ENCODE assay signal across 17 cellular contexts in the genomic region with DNA sequence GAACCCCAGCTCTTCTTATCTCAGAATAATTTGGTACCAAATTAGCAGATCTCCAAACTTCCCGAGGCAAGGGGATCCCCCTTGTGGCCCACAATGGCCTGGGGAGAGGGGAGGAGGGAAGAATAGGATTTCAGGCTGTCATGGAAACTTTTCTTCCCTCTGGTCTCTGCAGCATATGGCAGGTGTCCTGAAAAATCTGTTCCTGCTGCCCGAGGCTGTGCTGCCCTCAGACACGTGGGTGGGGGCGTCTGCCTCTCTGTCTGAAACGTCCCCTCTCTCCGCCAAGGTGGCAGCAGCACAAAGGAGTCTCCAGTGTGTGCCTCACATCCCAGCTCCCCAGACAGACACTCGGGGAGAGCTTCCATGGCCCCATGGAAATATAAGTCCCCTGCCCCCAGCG. TPM values are rescaled to one million over a fixed set of nuclear protein-coding genes. Genes with fewer than 3 reads are reported as not detected.
DNase-seq lines count a peak whose midpoint lies in the region; ATAC-seq, FAIRE-seq and TF ChIP-seq lines count a peak whose summit lies in the region.
"Had no signal": no experiment of that assay in that cellular context is flagged by ENCODE, and none has a peak within 500 bp of the region (broad histone marks: within the 10 kb centered on the region; RNA-seq: fewer than 3 reads in every experiment).

No MANE protein-coding gene starts in this region.

- no peak overlapping the region for H2BK20ac ChIP-seq in H1 (ENCODE audit: low read length)

- H2BK15ac ChIP-seq in H1 (ENCODE audit: low read length), result no peak overlapping the region

- H3K27ac Mint-ChIP-seq in GM23338, result peak overlapping the region; percentile 53
- H3K27ac Mint-ChIP-seq: CD4-positive, CD25-positive, alpha-beta regulatory T cell had no signal

- TF ChIP-seq POLR2A in H1 (IDR thresholded peaks at IDR 0.05; ENCODE audit: control extremely low read depth in 1 of 2, low read depth in 2 of 2, low read length in 2 of 2), result no peak

- no peaks in the 10 kb centered on the region; the same call in 1 of the 2 replicates for H3K79me1 ChIP-seq in H1 (ENCODE audit: low read depth, low read length)
- H3K79me1 ChIP-seq in trophoblast cell (ENCODE audit: low read length), result peaks cover 9% of the 10 kb centered on the region

- TF ChIP-seq CTCF in GM23338 (conservative IDR thresholded peaks at IDR 0.05; ENCODE audit: low read depth in 2 of 2) (peak; percentile 13 to 21; a peak in 1 of 4 replicates), H1 (IDR thresholded peaks at IDR 0.05; ENCODE audit: control extremely low read depth in 1 of 3, insufficient read depth in 1 of 3, low read depth in 1 of 3, low read length in 3 of 3) (peak in 2 of 3 experiments; percentile 1 to 9; a peak in 2 of 4 replicates)

- no peak overlapping the region for H3K4me3 ChIP-seq in GM23338
- no peak overlapping the region for H3K4me3 ChIP-seq in H1 (ENCODE audit: extremely low read depth in 1 of 4, insufficient read depth in 2 of 4, low read depth in 3 of 4, low read length in 4 of 4)
- H3K4me3 ChIP-seq in trophoblast cell (ENCODE audit: low read depth, low read length), result no peak overlapping the region
- H3K4me3 ChIP-seq: PC-9, SJSA1 had no signal

- H3K4ac ChIP-seq in H1 (replicated peaks; ENCODE audit: insufficient read length, low read depth, low read length), result no peak overlapping the region
- H3K4ac ChIP-seq in trophoblast cell (ENCODE audit: low read depth, low read length), result no peak overlapping the region

- H2AK5ac ChIP-seq in H1 (ENCODE audit: low read depth, low read length) (no peak overlapping the region), trophoblast cell (ENCODE audit: low read length) (no peak overlapping the region)

- H3K36me3 ChIP-seq in GM23338 (ENCODE audit: insufficient read depth) (0 out of 2 replicates have a peak, but pooled peaks cover 14% of the 10 kb centered on the region), H1 (ENCODE audit: control insufficient read depth in 2 of 4, insufficient read depth in 4 of 4, low read length in 3 of 4) (peaks cover 4 to 29% (median 18%) of the 10 kb centered on the region in 4 experiments; a peak in 6 of 8 replicates), trophoblast cell (ENCODE audit: control insufficient read depth in 1 of 2, insufficient read depth in 2 of 2, low read length in 2 of 2) (peaks cover 12 to 15% of the 10 kb centered on the region in 2 experiments)

- no peak for TF ChIP-seq EP300 in H1 (IDR thresholded peaks at IDR 0.05; ENCODE audit: borderline replicate concordance in 1 of 2, low read depth in 2 of 2, low read length in 2 of 2)

- H3K4me2 ChIP-seq in GM23338 (no peak overlapping the region), H1 (ENCODE audit: insufficient read depth in 1 of 2, low read depth in 2 of 2, low read length in 2 of 2) (no peak overlapping the region), trophoblast cell (ENCODE audit: low read length) (no peak overlapping the region)
- H3K4me2 ChIP-seq: PC-9 had no signal

- H3K18ac ChIP-seq in H1 (ENCODE audit: extremely low read depth, low read length) (no peak overlapping the region), trophoblast cell (ENCODE audit: low read length) (no peak overlapping the region)

- DNase-seq in GM23338 (ENCODE audit: low spot score), result no peak
- DNase-seq in NCI-H69 (lab: John Stamatoyannopoulos, UW), result peak; percentile 90
- DNase-seq in H1 (ENCODE audit: low read depth in 1 of 2, low spot score in 2 of 2), result no peak
- no peak for DNase-seq in trophoblast cell
- no peak for DNase-seq in T-helper 9 cell
- no peak for DNase-seq in midbrain (lab: John Stamatoyannopoulos, UW)
- DNase-seq: Caco-2; CD4-positive, CD25-positive, alpha-beta regulatory T cell; DMS79; KG1; NCI-H1436 treated with DMSO at 0.1 percent for 48 hours; NCI-H2081; NCI-H345; NCI-H748 treated with DMSO at 0.1 percent for 48 hours; PC-9 had no signal

- H3K36me3 Mint-ChIP-seq in GM23338 (ENCODE audit: low read depth), result peaks cover 44% of the 10 kb centered on the region
- H3K36me3 Mint-ChIP-seq: CD4-positive, CD25-positive, alpha-beta regulatory T cell had no signal

- no peak overlapping the region for H3K56ac ChIP-seq in H1 (replicated peaks; ENCODE audit: insufficient read length, low read depth, low read length)

- H2AFZ ChIP-seq in GM23338, result no peak overlapping the region
- no peak overlapping the region for H2AFZ ChIP-seq in H1 (ENCODE audit: low read length)
- no peak overlapping the region for H2AFZ ChIP-seq in trophoblast cell (ENCODE audit: insufficient read depth, low read length, poor library complexity)
- H2AFZ ChIP-seq: PC-9 had no signal

- H3K27me3 Mint-ChIP-seq in GM23338 (ENCODE audit: insufficient read depth, low read depth, poor library complexity), result no peaks in the 10 kb centered on the region

- FAIRE-seq in H1 (lab: Jason Lieb, UNC), result no peak

- H4K5ac ChIP-seq in H1 (ENCODE audit: insufficient read length, low read depth, low read length), result no peak overlapping the region

- H3K9me3 ChIP-seq in H1 (ENCODE audit: insufficient read depth in 2 of 2, low read depth in 1 of 2, low read length in 1 of 2) (no peaks in the 10 kb centered on the region), trophoblast cell (ENCODE audit: insufficient read depth, low read depth, low read length) (peaks cover 1% of the 10 kb centered on the region)
- H3K9me3 ChIP-seq: Caco-2, SJSA1 had no signal

- H3K14ac ChIP-seq in H1 (ENCODE audit: insufficient read length), result no peak overlapping the region
- H3K14ac ChIP-seq in trophoblast cell (ENCODE audit: low read length), result no peak overlapping the region

- H3K79me2 ChIP-seq in GM23338 (replicated peaks; ENCODE audit: insufficient read depth) (peaks cover 18% of the 10 kb centered on the region), H1 (ENCODE audit: control insufficient read depth in 1 of 2, insufficient read depth in 2 of 2, low read length in 2 of 2) (peaks cover 0 to 29% of the 10 kb centered on the region in 2 experiments; a peak in 2 of 4 replicates), trophoblast cell (ENCODE audit: control insufficient read depth, insufficient read depth, low read length, poor library complexity) (no peaks in the 10 kb centered on the region)

- H3K27me3 ChIP-seq in GM23338 (ENCODE audit: insufficient read depth) (no peaks in the 10 kb centered on the region), H1 (replicated peaks in 1 of 4; ENCODE audit: control insufficient read depth in 3 of 4, extremely low read depth in 1 of 4, insufficient read depth in 3 of 4, low read length in 3 of 4) (no peaks in the 10 kb centered on the region), trophoblast cell (ENCODE audit: insufficient read depth, low read length) (no peaks in the 10 kb centered on the region)
- H3K27me3 ChIP-seq: SJSA1 had no signal

- WGBS in H1 (ENCODE audit: extremely low coverage in 1 of 2, insufficient coverage in 1 of 2, insufficient read length in 1 of 2, insufficient replicate concordance in 2 of 2, low coverage in 1 of 2, low lambda C conversion rate in 2 of 2, missing lambda C conversion rate in 1 of 2), 2 experiments, result 87% methylated on average over 8 of the region's 8 CpGs; no CpG with 5 or more reads in 1 of the 2 experiments
- no CpG with 5 or more reads among the region's 8 CpGs for WGBS in trophoblast cell (ENCODE audit: extremely low coverage, insufficient coverage, insufficient read length)

- no peak overlapping the region for H3K4me3 Mint-ChIP-seq in GM23338
- H3K4me3 Mint-ChIP-seq: CD4-positive, CD25-positive, alpha-beta regulatory T cell had no signal

- H2BK12ac ChIP-seq in H1 (ENCODE audit: low read depth, low read length), result no peak overlapping the region
- no peak overlapping the region for H2BK12ac ChIP-seq in trophoblast cell (ENCODE audit: low read length)

- no peak overlapping the region for H2BK120ac ChIP-seq in H1 (replicated peaks; ENCODE audit: low read depth, low read length)
- peak overlapping the region; percentile 52 for H2BK120ac ChIP-seq in trophoblast cell (ENCODE audit: insufficient read depth, low read length, poor library complexity)

- no peak overlapping the region for H4K91ac ChIP-seq in H1 (replicated peaks; ENCODE audit: insufficient read length, low read length)
- peak overlapping the region; percentile 46 for H4K91ac ChIP-seq in trophoblast cell (ENCODE audit: low read depth, low read length)

- peaks cover 41% of the 10 kb centered on the region for H3K4me1 Mint-ChIP-seq in GM23338
- H3K4me1 Mint-ChIP-seq: CD4-positive, CD25-positive, alpha-beta regulatory T cell had no signal

- H3K23ac ChIP-seq in H1 (ENCODE audit: insufficient read length) (no peak overlapping the region), trophoblast cell (ENCODE audit: low read length) (no peak overlapping the region)

- no peaks in the 10 kb centered on the region for H3F3A ChIP-seq in GM23338 (replicated peaks; ENCODE audit: low read depth)

- H3K9ac ChIP-seq in H1 (replicated peaks in 1 of 4; ENCODE audit: extremely low read depth in 1 of 4, low read depth in 3 of 4, low read length in 3 of 4), result no peak overlapping the region
- no peak overlapping the region for H3K9ac ChIP-seq in trophoblast cell (ENCODE audit: low read length)

- POLR2A ChIA-PET in H1 (lab: Charles Lee; ENCODE audit: partially characterized antibody), result interaction anchor here (0.6 kb wide), 1 partner anchor 169 kb away, joined by 3 read pairs; no protein-coding TSS in a partner anchor

- H3K27ac ChIP-seq in GM23338 (ENCODE audit: low read depth) (no peak overlapping the region), H1 (ENCODE audit: low read depth, low read length) (no peak overlapping the region), trophoblast cell (ENCODE audit: low read depth, low read length) (no peak overlapping the region)
- H3K27ac ChIP-seq: PC-9, SJSA1 had no signal

- no peaks in the 10 kb centered on the region for H3K9me2 ChIP-seq in GM23338 (ENCODE audit: insufficient read depth)

- CTCF ChIA-PET in H1 (lab: Charles Lee; ENCODE audit: partially characterized antibody), result interaction anchor here (0.6 to 1.7 kb wide), 12 partner anchors 9 to 695 kb away, joined by 3 to 9 read pairs (median 4); no protein-coding TSS in a partner anchor

- ATAC-seq in GM23338, result peak; percentile 52
- no peak for ATAC-seq in GM18498 (IDR thresholded peaks at IDR 0.05; ENCODE audit: unreplicated experiment)

- H4K12ac ChIP-seq in trophoblast cell (ENCODE audit: low read depth, low read length), result no peak overlapping the region

- H3K4me1 ChIP-seq in GM23338 (ENCODE audit: insufficient read depth) (peaks cover 8% of the 10 kb centered on the region; the same call in 1 of the 2 replicates), H1 (replicated peaks in 1 of 4; ENCODE audit: control insufficient read depth in 3 of 4, insufficient read depth in 4 of 4, low read length in 3 of 4) (peaks cover 0 to 7% (median 4%) of the 10 kb centered on the region in 4 experiments; a peak in 4 of 7 replicates), trophoblast cell (ENCODE audit: control insufficient read depth in 1 of 2, insufficient read depth in 2 of 2, low read length in 2 of 2) (peaks cover 22 to 27% of the 10 kb centered on the region in 2 experiments)
- H3K4me1 ChIP-seq: SJSA1 had no signal

- no peak overlapping the region for H2BK5ac ChIP-seq in H1 (ENCODE audit: low read depth, low read length)
- no peak overlapping the region for H2BK5ac ChIP-seq in trophoblast cell (ENCODE audit: low read depth, low read length, poor library complexity)

- H4K8ac ChIP-seq in H1 (ENCODE audit: extremely low read depth, insufficient read depth, low read length) (no peak overlapping the region), trophoblast cell (ENCODE audit: low read depth, low read length) (no peak overlapping the region)

- H3K9me3 Mint-ChIP-seq in GM23338, result no peaks in the 10 kb centered on the region
- H3K9me3 Mint-ChIP-seq: CD4-positive, CD25-positive, alpha-beta regulatory T cell had no signal

- peak; percentile 17 to 21; a peak in 2 of 4 replicates for TF ChIP-seq RAD21 in H1 (IDR thresholded peaks at IDR 0.05 in 1 of 2, conservative IDR thresholded peaks at IDR 0.05 in 1 of 2; ENCODE audit: low read depth in 2 of 2, low read length in 2 of 2)

- H3K23me2 ChIP-seq in H1 (ENCODE audit: low read depth, low read length), result no peaks in the 10 kb centered on the region

- H4K20me1 ChIP-seq in GM23338 (replicated peaks; ENCODE audit: insufficient read depth) (no peaks in the 10 kb centered on the region; the same call in 1 of the 2 replicates), H1 (replicated peaks in 1 of 2; ENCODE audit: control insufficient read depth in 1 of 2, insufficient read depth in 2 of 2, low read length in 2 of 2) (peaks cover 0 to 4% of the 10 kb centered on the region in 2 experiments)

RNA-seq across cellular contexts. Expression of a gene that starts 34.0 kb away (rescaled TPM):
- total RNA-seq in GM23338 (2014; rRNA removed; shearing (Covaris generic)), result 22.1 and 29.2 TPM in 2 replicates
- polyA plus RNA-seq in GM23338 (2016; fragmentation: Nextera tagmentation; extraction: Ambion mirVana), result 27.0 and 28.4 TPM in 2 replicates
- total RNA-seq in H1 (2021; fragmentation: NEBNext Ultra II Directional; extraction: Animal tissue kit (Norgen Biotek cat#: 25700)), result 34.6 and 36.2 TPM in 2 replicates
- 44.7 and 54.7 TPM in 2 replicates for polyA plus RNA-seq in H1 (2011; rRNA removed)
- polyA plus RNA-seq in H1 (2011; cell fraction: cytosol; rRNA removed), result 28.0 TPM
- 37.7 TPM for polyA plus RNA-seq in H1 (2011; cell fraction: nucleus; rRNA removed)
- 20.9 to 32.3 TPM (median 28.8 TPM) in 4 replicates for polyA plus RNA-seq in H1 (2012, experiment 1 of 2)
- polyA plus RNA-seq in H1 (2012, experiment 2 of 2), result 33.2 TPM
- polyA plus RNA-seq in H1 (2013, experiment 1 of 2), result 25.1 TPM
- 28.5 TPM for polyA plus RNA-seq in H1 (2013, experiment 2 of 2)
- 39.3 and 40.1 TPM in 2 replicates for polyA minus RNA-seq in H1 (2011; rRNA and poly(A)+ RNA removed)
- 23.5 TPM for polyA minus RNA-seq in H1 (2011; cell fraction: cytosol; rRNA and poly(A)+ RNA removed)
- 35.4 TPM for polyA minus RNA-seq in H1 (2011; cell fraction: nucleus; rRNA and poly(A)+ RNA removed)
- 13.6 and 15.2 TPM in 2 replicates for polyA plus RNA-seq in trophoblast cell (2013)
- total RNA-seq: CD4-positive, CD25-positive, alpha-beta regulatory T cell had no signal
- polyA plus RNA-seq: CD4-positive, CD25-positive, alpha-beta regulatory T cell had no signal

RNA-seq across cellular contexts. Expression of a gene that starts 49.0 kb away (rescaled TPM):
- 1.7 and 2.2 TPM in 2 replicates for total RNA-seq in GM23338 (2014; rRNA removed; shearing (Covaris generic))
- polyA plus RNA-seq in GM23338 (2016; fragmentation: Nextera tagmentation; extraction: Ambion mirVana) (7.5 and 9.7 TPM in 2 replicates), H1 (2011; rRNA removed) (3.2 and 6.1 TPM in 2 replicates)
- 3.6 and 4.8 TPM in 2 replicates for total RNA-seq in H1 (2021; fragmentation: NEBNext Ultra II Directional; extraction: Animal tissue kit (Norgen Biotek cat#: 25700))
- 5.0 TPM for polyA plus RNA-seq in H1 (2011; cell fraction: cytosol; rRNA removed)
- polyA plus RNA-seq in H1 (2011; cell fraction: nucleus; rRNA removed), result 2.5 TPM
- polyA plus RNA-seq in H1 (2012, experiment 1 of 2), result 4.5 to 12.2 TPM (median 7.2 TPM) in 4 replicates
- 5.9 TPM for polyA plus RNA-seq in H1 (2012, experiment 2 of 2)
- 3.5 TPM for polyA plus RNA-seq in H1 (2013, experiment 1 of 2)
- polyA plus RNA-seq in H1 (2013, experiment 2 of 2), result 5.3 TPM
- polyA minus RNA-seq in H1 (2011; rRNA and poly(A)+ RNA removed), result 0.63 and 2.3 TPM in 2 replicates
- not detected for polyA minus RNA-seq in H1 (2011; cell fraction: cytosol; rRNA and poly(A)+ RNA removed)
- polyA minus RNA-seq in H1 (2011; cell fraction: nucleus; rRNA and poly(A)+ RNA removed), result 2.7 TPM
- polyA plus RNA-seq in trophoblast cell (2013), result 0.18 TPM in 1 of 2 replicates, not detected in the other
- total RNA-seq: Caco-2; CD4-positive, CD25-positive, alpha-beta regulatory T cell; SJSA1 had no signal
- polyA plus RNA-seq: CD4-positive, CD25-positive, alpha-beta regulatory T cell had no signal
